Comparison of ENCODE assay signal across 5 cellular contexts in the genomic region with DNA sequence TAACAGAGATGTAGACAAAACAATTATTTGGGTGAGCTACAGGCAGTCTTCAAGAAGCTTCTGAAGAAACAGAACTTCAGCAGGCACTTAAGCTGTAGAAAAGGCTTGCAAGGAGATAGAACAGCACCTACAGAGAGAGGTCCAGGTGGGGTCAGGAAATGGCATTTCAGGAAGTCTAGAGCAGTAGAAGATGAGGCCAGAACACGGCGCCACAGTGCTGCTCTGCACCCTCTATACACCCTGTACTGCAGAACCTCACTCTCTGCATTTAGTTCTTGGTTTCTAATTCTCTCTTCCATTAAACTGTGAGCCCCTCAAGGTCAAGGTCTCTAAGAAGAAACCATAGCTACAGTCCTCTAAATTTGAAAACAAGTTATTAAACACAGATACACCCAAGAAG. TPM values are rescaled to one million over a fixed set of nuclear protein-coding genes. Genes with fewer than 3 reads are reported as not detected.
"Had no signal": no experiment of that assay in that cellular context is flagged by ENCODE, and none has a peak within 500 bp of the region (broad histone marks: within the 10 kb centered on the region; RNA-seq: fewer than 3 reads in every experiment).

No MANE protein-coding gene starts in this region.

RNA-seq across cellular contexts. Expression of a gene that starts 49.9 kb away (rescaled TPM):
- total RNA-seq: HepG2, HT-29, HT1080, IMR-90 had no signal
- polyA plus RNA-seq: HepG2, IgD-negative memory B cell, IMR-90 had no signal
